In the genomic region with DNA sequence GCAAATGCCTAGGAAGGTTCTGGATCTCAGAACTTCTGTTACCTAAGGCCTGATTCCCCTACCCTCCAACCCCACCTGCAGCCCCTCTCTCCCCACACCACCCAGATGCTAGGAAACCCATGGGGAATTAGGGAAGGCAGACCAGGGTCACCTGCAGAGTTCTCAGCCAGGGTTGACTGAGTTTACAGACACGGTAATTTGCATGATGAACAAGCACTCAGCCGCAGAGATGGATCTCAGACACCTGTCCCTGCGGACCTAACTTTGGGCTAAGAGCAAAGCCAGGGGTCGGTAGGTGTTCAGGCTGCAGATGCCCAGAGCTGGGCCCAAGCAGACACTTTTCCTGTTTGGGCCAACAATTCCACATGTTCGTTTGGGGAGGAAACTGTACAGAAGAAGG, we compare ENCODE assay signal across 2 cellular contexts.
TF ChIP-seq lines count a peak whose summit lies in the region.

No MANE protein-coding gene starts in this region.

TF ChIP-seq in HepG2, 621 proteins besides CTCF, POLR2A, EP300 and RAD21:
- no peak for TF ChIP-seq HDAC2 (CRISPR knock-in tag; IDR thresholded peaks at IDR 0.05)
- TF ChIP-seq ZNF816 (CRISPR knock-in tag; IDR thresholded peaks at IDR 0.05; ENCODE audit: borderline replicate concordance): no peak
- TF ChIP-seq POLR2AphosphoS5 (IDR thresholded peaks at IDR 0.05; ENCODE audit: low read depth, low read length): no peak
- TF ChIP-seq SMAD3 (CRISPR knock-in tag; IDR thresholded peaks at IDR 0.05): no peak
- TF ChIP-seq, protein P1, sequence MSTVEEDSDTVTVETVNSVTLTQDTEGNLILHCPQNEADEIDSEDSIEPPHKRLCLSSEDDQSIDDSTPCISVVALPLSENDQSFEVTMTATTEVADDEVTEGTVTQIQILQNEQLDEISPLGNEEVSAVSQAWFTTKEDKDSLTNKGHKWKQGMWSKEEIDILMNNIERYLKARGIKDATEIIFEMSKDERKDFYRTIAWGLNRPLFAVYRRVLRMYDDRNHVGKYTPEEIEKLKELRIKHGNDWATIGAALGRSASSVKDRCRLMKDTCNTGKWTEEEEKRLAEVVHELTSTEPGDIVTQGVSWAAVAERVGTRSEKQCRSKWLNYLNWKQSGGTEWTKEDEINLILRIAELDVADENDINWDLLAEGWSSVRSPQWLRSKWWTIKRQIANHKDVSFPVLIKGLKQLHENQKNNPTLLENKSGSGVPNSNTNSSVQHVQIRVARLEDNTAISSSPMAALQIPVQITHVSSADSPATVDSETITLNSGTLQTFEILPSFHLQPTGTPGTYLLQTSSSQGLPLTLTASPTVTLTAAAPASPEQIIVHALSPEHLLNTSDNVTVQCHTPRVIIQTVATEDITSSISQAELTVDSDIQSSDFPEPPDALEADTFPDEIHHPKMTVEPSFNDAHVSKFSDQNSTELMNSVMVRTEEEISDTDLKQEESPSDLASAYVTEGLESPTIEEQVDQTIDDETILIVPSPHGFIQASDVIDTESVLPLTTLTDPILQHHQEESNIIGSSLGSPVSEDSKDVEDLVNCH (CRISPR knock-in tag; IDR thresholded peaks at IDR 0.05): no peak
- TF ChIP-seq ZNF326 (CRISPR knock-in tag; IDR thresholded peaks at IDR 0.05; ENCODE audit: borderline replicate concordance): no peak
- TF ChIP-seq, protein P2, sequence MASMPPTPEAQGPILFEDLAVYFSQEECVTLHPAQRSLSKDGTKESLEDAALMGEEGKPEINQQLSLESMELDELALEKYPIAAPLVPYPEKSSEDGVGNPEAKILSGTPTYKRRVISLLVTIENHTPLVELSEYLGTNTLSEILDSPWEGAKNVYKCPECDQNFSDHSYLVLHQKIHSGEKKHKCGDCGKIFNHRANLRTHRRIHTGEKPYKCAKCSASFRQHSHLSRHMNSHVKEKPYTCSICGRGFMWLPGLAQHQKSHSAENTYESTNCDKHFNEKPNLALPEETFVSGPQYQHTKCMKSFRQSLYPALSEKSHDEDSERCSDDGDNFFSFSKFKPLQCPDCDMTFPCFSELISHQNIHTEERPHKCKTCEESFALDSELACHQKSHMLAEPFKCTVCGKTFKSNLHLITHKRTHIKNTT (CRISPR knock-in tag; IDR thresholded peaks at IDR 0.05): no peak
- TF ChIP-seq, protein P3, sequence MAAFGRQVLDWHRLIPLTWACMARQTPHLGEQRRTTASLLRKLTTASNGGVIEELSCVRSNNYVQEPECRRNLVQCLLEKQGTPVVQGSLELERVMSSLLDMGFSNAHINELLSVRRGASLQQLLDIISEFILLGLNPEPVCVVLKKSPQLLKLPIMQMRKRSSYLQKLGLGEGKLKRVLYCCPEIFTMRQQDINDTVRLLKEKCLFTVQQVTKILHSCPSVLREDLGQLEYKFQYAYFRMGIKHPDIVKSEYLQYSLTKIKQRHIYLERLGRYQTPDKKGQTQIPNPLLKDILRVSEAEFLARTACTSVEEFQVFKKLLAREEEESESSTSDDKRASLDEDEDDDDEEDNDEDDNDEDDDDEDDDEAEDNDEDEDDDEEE (CRISPR knock-in tag; IDR thresholded peaks at IDR 0.05): no peak
- TF ChIP-seq ZNF446 (CRISPR knock-in tag; IDR thresholded peaks at IDR 0.05): no peak
- TF ChIP-seq ZNF263 (CRISPR knock-in tag; IDR thresholded peaks at IDR 0.05): no peak

TF ChIP-seq in WTC11, 78 proteins besides CTCF, POLR2A, EP300 and RAD21:
- TF ChIP-seq, protein P4, sequence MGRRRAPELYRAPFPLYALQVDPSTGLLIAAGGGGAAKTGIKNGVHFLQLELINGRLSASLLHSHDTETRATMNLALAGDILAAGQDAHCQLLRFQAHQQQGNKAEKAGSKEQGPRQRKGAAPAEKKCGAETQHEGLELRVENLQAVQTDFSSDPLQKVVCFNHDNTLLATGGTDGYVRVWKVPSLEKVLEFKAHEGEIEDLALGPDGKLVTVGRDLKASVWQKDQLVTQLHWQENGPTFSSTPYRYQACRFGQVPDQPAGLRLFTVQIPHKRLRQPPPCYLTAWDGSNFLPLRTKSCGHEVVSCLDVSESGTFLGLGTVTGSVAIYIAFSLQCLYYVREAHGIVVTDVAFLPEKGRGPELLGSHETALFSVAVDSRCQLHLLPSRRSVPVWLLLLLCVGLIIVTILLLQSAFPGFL (CRISPR knock-in tag; IDR thresholded peaks at IDR 0.05; ENCODE audit: borderline replicate concordance): no peak
- TF ChIP-seq NR3C1 (CRISPR knock-in tag; conservative IDR thresholded peaks at IDR 0.05; ENCODE audit: low read depth): no peak
- TF ChIP-seq, protein P5, sequence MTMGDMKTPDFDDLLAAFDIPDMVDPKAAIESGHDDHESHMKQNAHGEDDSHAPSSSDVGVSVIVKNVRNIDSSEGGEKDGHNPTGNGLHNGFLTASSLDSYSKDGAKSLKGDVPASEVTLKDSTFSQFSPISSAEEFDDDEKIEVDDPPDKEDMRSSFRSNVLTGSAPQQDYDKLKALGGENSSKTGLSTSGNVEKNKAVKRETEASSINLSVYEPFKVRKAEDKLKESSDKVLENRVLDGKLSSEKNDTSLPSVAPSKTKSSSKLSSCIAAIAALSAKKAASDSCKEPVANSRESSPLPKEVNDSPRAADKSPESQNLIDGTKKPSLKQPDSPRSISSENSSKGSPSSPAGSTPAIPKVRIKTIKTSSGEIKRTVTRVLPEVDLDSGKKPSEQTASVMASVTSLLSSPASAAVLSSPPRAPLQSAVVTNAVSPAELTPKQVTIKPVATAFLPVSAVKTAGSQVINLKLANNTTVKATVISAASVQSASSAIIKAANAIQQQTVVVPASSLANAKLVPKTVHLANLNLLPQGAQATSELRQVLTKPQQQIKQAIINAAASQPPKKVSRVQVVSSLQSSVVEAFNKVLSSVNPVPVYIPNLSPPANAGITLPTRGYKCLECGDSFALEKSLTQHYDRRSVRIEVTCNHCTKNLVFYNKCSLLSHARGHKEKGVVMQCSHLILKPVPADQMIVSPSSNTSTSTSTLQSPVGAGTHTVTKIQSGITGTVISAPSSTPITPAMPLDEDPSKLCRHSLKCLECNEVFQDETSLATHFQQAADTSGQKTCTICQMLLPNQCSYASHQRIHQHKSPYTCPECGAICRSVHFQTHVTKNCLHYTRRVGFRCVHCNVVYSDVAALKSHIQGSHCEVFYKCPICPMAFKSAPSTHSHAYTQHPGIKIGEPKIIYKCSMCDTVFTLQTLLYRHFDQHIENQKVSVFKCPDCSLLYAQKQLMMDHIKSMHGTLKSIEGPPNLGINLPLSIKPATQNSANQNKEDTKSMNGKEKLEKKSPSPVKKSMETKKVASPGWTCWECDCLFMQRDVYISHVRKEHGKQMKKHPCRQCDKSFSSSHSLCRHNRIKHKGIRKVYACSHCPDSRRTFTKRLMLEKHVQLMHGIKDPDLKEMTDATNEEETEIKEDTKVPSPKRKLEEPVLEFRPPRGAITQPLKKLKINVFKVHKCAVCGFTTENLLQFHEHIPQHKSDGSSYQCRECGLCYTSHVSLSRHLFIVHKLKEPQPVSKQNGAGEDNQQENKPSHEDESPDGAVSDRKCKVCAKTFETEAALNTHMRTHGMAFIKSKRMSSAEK (CRISPR knock-in tag; IDR thresholded peaks at IDR 0.05; ENCODE audit: borderline replicate concordance): no peak
